Comparison of ENCODE assay signal across 19 cellular contexts in the genomic region with DNA sequence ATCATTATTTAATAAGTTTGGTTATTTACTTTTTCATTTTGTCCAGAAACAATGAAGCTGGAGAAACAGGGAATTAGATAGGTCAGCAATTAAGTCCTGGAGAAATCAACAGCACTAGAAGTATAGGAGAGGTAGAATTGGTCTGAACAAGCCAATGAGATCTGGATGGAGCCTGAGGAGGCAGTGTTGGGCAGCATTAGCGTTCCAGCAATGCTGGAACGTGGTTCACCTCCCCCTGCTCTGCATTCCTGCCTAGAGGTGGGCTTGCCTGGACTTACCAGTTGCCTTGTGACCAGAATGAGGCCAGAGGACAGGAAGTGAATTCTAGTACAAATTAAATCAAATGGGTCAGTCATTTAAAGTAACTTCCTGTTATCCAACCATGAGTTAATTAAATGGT. TPM values are rescaled to one million over a fixed set of nuclear protein-coding genes. Genes with fewer than 3 reads are reported as not detected.
DNase-seq lines count a peak whose midpoint lies in the region; ATAC-seq and TF ChIP-seq lines count a peak whose summit lies in the region.
"Had no signal": no experiment of that assay in that cellular context is flagged by ENCODE, and none has a peak within 500 bp of the region (broad histone marks: within the 10 kb centered on the region; RNA-seq: fewer than 3 reads in every experiment).

No MANE protein-coding gene starts in this region.

- H3K9ac ChIP-seq in OCI-LY1 (ENCODE audit: low read length), result peak overlapping the region; percentile 78

- no peaks in the 10 kb centered on the region for H3K9me3 ChIP-seq in OCI-LY1 (ENCODE audit: low read length)
- H3K9me3 ChIP-seq in thymus (ENCODE audit: control insufficient read depth), result no peaks in the 10 kb centered on the region
- H3K9me3 ChIP-seq: esophagus muscularis mucosa, MG63 had no signal

- H3K27ac ChIP-seq in OCI-LY1 (ENCODE audit: low read depth, low read length, poor library complexity, severe bottlenecking) (peak overlapping the region; percentile 100), foreskin keratinocyte (no peak overlapping the region), thymus (ENCODE audit: low read depth) (no peak overlapping the region)
- H3K27ac ChIP-seq: esophagus muscularis mucosa had no signal

- no peak overlapping the region for H2AFZ ChIP-seq in OCI-LY1 (ENCODE audit: low read length)

- peaks cover 72% of the 10 kb centered on the region for H3K36me3 ChIP-seq in OCI-LY1 (ENCODE audit: insufficient read depth, low read length)
- H3K36me3 ChIP-seq in thymus (ENCODE audit: control insufficient read depth, insufficient read depth), result peaks cover 10% of the 10 kb centered on the region
- H3K36me3 ChIP-seq: esophagus muscularis mucosa, MG63 had no signal

- TF ChIP-seq CTCF in OCI-LY1 (IDR thresholded peaks at IDR 0.05; ENCODE audit: low read length) (peak; percentile 38; the same call in 1 of the 2 replicates), foreskin keratinocyte (conservative IDR thresholded peaks at IDR 0.05) (peak; percentile 37)

- ATAC-seq in foreskin keratinocyte (no peak), GM19351 (IDR thresholded peaks at IDR 0.05; ENCODE audit: unreplicated experiment) (no peak)
- ATAC-seq: T-helper 17 cell had no signal

- H3K27me3 ChIP-seq in OCI-LY1 (ENCODE audit: insufficient read depth, low read length) (no peaks in the 10 kb centered on the region), foreskin keratinocyte (no peaks in the 10 kb centered on the region), thymus (ENCODE audit: control insufficient read depth, insufficient read depth) (no peaks in the 10 kb centered on the region)
- H3K27me3 ChIP-seq: MG63 had no signal

- H3K4me1 ChIP-seq in OCI-LY1 (ENCODE audit: insufficient read depth, low read length, severe bottlenecking) (peaks cover 75% of the 10 kb centered on the region), foreskin keratinocyte (peaks cover 23% of the 10 kb centered on the region), thymus (ENCODE audit: control insufficient read depth, insufficient read depth, low read length) (peaks cover 24% of the 10 kb centered on the region)

- DNase-seq in NCI-H510A treated with DMSO at 0.1 percent for 48 hours (lab: John Stamatoyannopoulos, UW) (peak; percentile 49), NCI-H510A (lab: John Stamatoyannopoulos, UW) (no peak), foreskin keratinocyte (peak; percentile 49 to 68), SIG-M5 (lab: John Stamatoyannopoulos, UW) (no peak), SHP77 treated with DMSO at 0.1 percent for 48 hours (lab: John Stamatoyannopoulos, UW) (no peak)
- DNase-seq: activated CD4-positive, alpha-beta T cell treated with anti-CD3 and anti-CD28 coated beads for 4 hours; activated naive CD8-positive, alpha-beta T cell treated with anti-CD3 and anti-CD28 coated beads, Interleukin-2, amount 10 ng/mL, durations not matched to agents 7 days and 5 days; activated T-cell treated with anti-CD3 and anti-CD28 coated beads, Interleukin-2, amount 50 U/mL, for 24 hours; hippocampal formation; MG63; NCI-H226; RPMI8226; T-helper 17 cell had no signal

- H3F3A ChIP-seq in OCI-LY1 (ENCODE audit: insufficient read depth, low read length), result no peaks in the 10 kb centered on the region

- 93% methylated on average over 2 of the region's 2 CpGs for WGBS in thymus

- H3K4me2 ChIP-seq in OCI-LY1 (ENCODE audit: low read length), result peak overlapping the region; percentile 68

- H3K4me3 ChIP-seq in OCI-LY1 (ENCODE audit: low read depth, low read length, poor library complexity, severe bottlenecking) (peak overlapping the region; percentile 77), thymus (ENCODE audit: low read length) (peak overlapping the region; percentile 31)
- H3K4me3 ChIP-seq: esophagus muscularis mucosa, MG63 had no signal

- peaks cover 65% of the 10 kb centered on the region for H3K79me2 ChIP-seq in OCI-LY1 (ENCODE audit: insufficient read depth, low read length)

- no peaks in the 10 kb centered on the region for H4K20me1 ChIP-seq in OCI-LY1 (ENCODE audit: insufficient read depth, low read length)

- H3K9me2 ChIP-seq in OCI-LY1 (ENCODE audit: low read depth, low read length), result no peaks in the 10 kb centered on the region

RNA-seq across cellular contexts. Expression of a gene that starts 4.6 kb away (rescaled TPM):
- 1.2 and 1.3 TPM in 2 replicates for total RNA-seq in foreskin keratinocyte
- polyA plus RNA-seq in foreskin keratinocyte (0.45 and 0.69 TPM in 2 replicates), thymus (10.2 TPM)
- total RNA-seq: chondrocyte, mesenteric fat pad had no signal

Comparison
In these comparisons a context has a peak if more than half of its experiments do, and no peak if none do; other contexts are left out.
1. DNase-seq: peak in NCI-H510A treated with DMSO at 0.1 percent for 48 hours (single experiment) and foreskin keratinocyte (2 of 2); none in NCI-H510A (single experiment), SIG-M5 (single experiment) and SHP77 treated with DMSO at 0.1 percent for 48 hours (single experiment).